Comparison of ENCODE assay signal across 10 cellular contexts in the genomic region with DNA sequence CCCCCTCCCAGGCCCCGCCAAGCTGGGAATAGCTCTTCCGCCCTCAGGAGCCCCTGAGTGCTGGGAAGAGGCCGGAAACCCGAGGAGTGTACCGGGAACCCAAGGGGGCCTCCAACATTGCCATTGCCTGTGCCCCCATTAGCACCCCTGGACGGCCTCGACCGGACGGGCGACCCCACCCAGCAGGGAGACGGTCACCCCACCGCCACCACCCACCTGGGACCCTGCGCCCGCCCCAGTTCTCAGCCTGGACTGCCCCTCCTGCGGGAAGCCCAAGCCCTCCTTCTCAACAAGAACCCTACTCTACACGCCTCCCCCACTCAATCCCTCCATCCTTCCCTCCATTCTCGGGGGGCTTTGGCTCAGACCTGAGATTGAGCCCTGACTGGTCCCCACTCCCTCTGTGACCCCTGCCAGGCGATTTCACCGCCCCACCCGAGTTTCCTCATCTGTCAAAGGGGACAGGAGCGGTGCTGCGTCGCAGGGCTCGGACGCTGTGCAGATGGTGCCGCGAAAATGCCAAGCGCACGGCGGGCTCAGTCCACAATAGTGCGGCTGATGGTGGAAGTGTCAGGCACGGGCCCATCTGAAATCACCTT. TPM values are rescaled to one million over a fixed set of nuclear protein-coding genes. Genes with fewer than 3 reads are reported as not detected.
DNase-seq lines count a peak whose midpoint lies in the region; ATAC-seq and TF ChIP-seq lines count a peak whose summit lies in the region.
"Had no signal": no experiment of that assay in that cellular context is flagged by ENCODE, and none has a peak within 500 bp of the region (broad histone marks: within the 10 kb centered on the region; RNA-seq: fewer than 3 reads in every experiment).

No MANE protein-coding gene starts in this region.

- peak overlapping the region; percentile 91 for H3K27ac Mint-ChIP-seq in T-helper 2 cell treated with Interferon-gamma antibody and Interleukin-4, amounts not matched to agents 5 μg/mL and 100 μg/mL, for 36 hours
- peak overlapping the region; percentile 89 for H3K27ac Mint-ChIP-seq in activated naive CD8-positive, alpha-beta T cell treated with anti-CD3 and anti-CD28 coated beads, Interleukin-2, amount 50 U/mL, for 24 hours

- no peak for ATAC-seq in activated naive CD8-positive, alpha-beta T cell treated with anti-CD3 and anti-CD28 coated beads, Interleukin-2, amount 50 U/mL, for 24 hours
- ATAC-seq in HG02588 (IDR thresholded peaks at IDR 0.05; ENCODE audit: unreplicated experiment) = no peak
- ATAC-seq in GM18873 (IDR thresholded peaks at IDR 0.05; ENCODE audit: low FRiP score, unreplicated experiment) = no peak

- peak overlapping the region; percentile 89 for H3K4me3 Mint-ChIP-seq in T-helper 2 cell treated with Interferon-gamma antibody and Interleukin-4, amounts not matched to agents 5 μg/mL and 100 μg/mL, for 36 hours
- peak overlapping the region; percentile 96 for H3K4me3 Mint-ChIP-seq in activated naive CD8-positive, alpha-beta T cell treated with anti-CD3 and anti-CD28 coated beads, Interleukin-2, amount 50 U/mL, for 24 hours

- no peaks in the 10 kb centered on the region for H3K27me3 Mint-ChIP-seq in T-helper 2 cell treated with Interferon-gamma antibody and Interleukin-4, amounts not matched to agents 5 μg/mL and 100 μg/mL, for 36 hours (ENCODE audit: low read depth)
- no peaks in the 10 kb centered on the region for H3K27me3 Mint-ChIP-seq in activated naive CD8-positive, alpha-beta T cell treated with anti-CD3 and anti-CD28 coated beads, Interleukin-2, amount 50 U/mL, for 24 hours

- DNase-seq in T-helper 2 cell treated with Interferon-gamma antibody and Interleukin-4, amounts not matched to agents 5 μg/mL and 100 μg/mL, for 36 hours (ENCODE audit: low spot score) = no peak
- DNase-seq in T-helper 2 cell (no peak), testis (no peak)
- DNase-seq in activated naive CD8-positive, alpha-beta T cell treated with anti-CD3 and anti-CD28 coated beads, Interleukin-2, amount 50 U/mL, for 24 hours = no peak
- no peak for DNase-seq in activated CD4-positive, alpha-beta T cell treated with anti-CD3 and anti-CD28 coated beads, Interleukin-2, amount 50 U/mL, for 48 hours
- DNase-seq: DMS153 had no signal

- peaks cover 21% of the 10 kb centered on the region for H3K36me3 Mint-ChIP-seq in T-helper 2 cell treated with Interferon-gamma antibody and Interleukin-4, amounts not matched to agents 5 μg/mL and 100 μg/mL, for 36 hours (ENCODE audit: low read depth)
- peaks cover 3% of the 10 kb centered on the region for H3K36me3 Mint-ChIP-seq in activated naive CD8-positive, alpha-beta T cell treated with anti-CD3 and anti-CD28 coated beads, Interleukin-2, amount 50 U/mL, for 24 hours (ENCODE audit: low read depth)

- H3K4me3 ChIP-seq in testis = peak overlapping the region; percentile 73 to 80

- peaks cover 49% of the 10 kb centered on the region for H3K4me1 ChIP-seq in testis

- TF ChIP-seq CTCF in testis (IDR thresholded peaks at IDR 0.05) = no peak

- TF ChIP-seq POLR2A in testis (IDR thresholded peaks at IDR 0.05) = no peak

- 9 to 11% methylated on average over 17 to 32 of the region's 32 CpGs for WGBS in testis, 2 donors

- H3K36me3 ChIP-seq in testis (ENCODE audit: low read depth, missing control alignments) = no peaks in the 10 kb centered on the region

- H3K9me3 Mint-ChIP-seq in T-helper 2 cell treated with Interferon-gamma antibody and Interleukin-4, amounts not matched to agents 5 μg/mL and 100 μg/mL, for 36 hours = no peaks in the 10 kb centered on the region
- no peaks in the 10 kb centered on the region for H3K9me3 Mint-ChIP-seq in activated naive CD8-positive, alpha-beta T cell treated with anti-CD3 and anti-CD28 coated beads, Interleukin-2, amount 50 U/mL, for 24 hours

- H3K27me3 ChIP-seq in layer of hippocampus (ENCODE audit: control insufficient read depth, insufficient read depth, low read length) = no peaks in the 10 kb centered on the region
- no peaks in the 10 kb centered on the region for H3K27me3 ChIP-seq in testis

- no peaks in the 10 kb centered on the region for H3K9me3 ChIP-seq in testis

- peaks cover 36% of the 10 kb centered on the region for H3K4me1 Mint-ChIP-seq in T-helper 2 cell treated with Interferon-gamma antibody and Interleukin-4, amounts not matched to agents 5 μg/mL and 100 μg/mL, for 36 hours (ENCODE audit: low read depth)
- peaks cover 55% of the 10 kb centered on the region for H3K4me1 Mint-ChIP-seq in activated naive CD8-positive, alpha-beta T cell treated with anti-CD3 and anti-CD28 coated beads, Interleukin-2, amount 50 U/mL, for 24 hours

- intact Hi-C loops in testis (cut with DNase I; ENCODE audit: low total_unique reads) = no loop called here

- H3K27ac ChIP-seq in layer of hippocampus (ENCODE audit: low read depth, low read length) (peak overlapping the region; percentile 67), testis (peak overlapping the region; percentile 47 to 81)

RNA-seq across cellular contexts. Expression of a gene that starts 1.8 kb away (rescaled TPM):
- total RNA-seq in testis = 100 to 1,000 TPM; 241 to 437 TPM
- polyA plus RNA-seq in testis (ENCODE audit: insufficient read depth, low read depth, low replicate concordance) = 457 TPM

RNA-seq across cellular contexts. Expression of a gene that starts 15.2 kb away (rescaled TPM):
- 1 to 10 TPM; 2.2 to 3.8 TPM for total RNA-seq in testis
- polyA plus RNA-seq in testis (ENCODE audit: insufficient read depth, low read depth, low replicate concordance) = 10.5 TPM
- total RNA-seq: T-helper 2 cell treated with Interferon-gamma antibody and Interleukin-4, amounts not matched to agents 100 ng/mL and 5 ng/mL, for 36 hours had no signal
